ENCODE assay signal across 1 cellular context in genomic region chr17:50805486-50805885, GRCh38.
TF ChIP-seq lines count a peak whose summit lies in the region.

No MANE protein-coding gene starts in this region.

TF ChIP-seq in GM23338, 12 proteins besides CTCF, POLR2A, EP300 and RAD21 (continued from another document):
- TF ChIP-seq, protein P1, sequence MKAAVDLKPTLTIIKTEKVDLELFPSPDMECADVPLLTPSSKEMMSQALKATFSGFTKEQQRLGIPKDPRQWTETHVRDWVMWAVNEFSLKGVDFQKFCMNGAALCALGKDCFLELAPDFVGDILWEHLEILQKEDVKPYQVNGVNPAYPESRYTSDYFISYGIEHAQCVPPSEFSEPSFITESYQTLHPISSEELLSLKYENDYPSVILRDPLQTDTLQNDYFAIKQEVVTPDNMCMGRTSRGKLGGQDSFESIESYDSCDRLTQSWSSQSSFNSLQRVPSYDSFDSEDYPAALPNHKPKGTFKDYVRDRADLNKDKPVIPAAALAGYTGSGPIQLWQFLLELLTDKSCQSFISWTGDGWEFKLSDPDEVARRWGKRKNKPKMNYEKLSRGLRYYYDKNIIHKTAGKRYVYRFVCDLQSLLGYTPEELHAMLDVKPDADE (IDR thresholded peaks at IDR 0.05), result no peak
- TF ChIP-seq REST (IDR thresholded peaks at IDR 0.05; ENCODE audit: unreplicated experiment), result no peak
